In genomic region chr14:28766505-28767238, GRCh38 we compare ENCODE assay signal across 1 cellular context.
A peak's percentile ranks its signal among the peaks of the same experiment; 100 is the strongest.
TF ChIP-seq lines count a peak whose summit lies in the region.

FOXG1 (plus strand) TSS chr14:28766787; CDS start chr14:28767280, 493 bp downstream.

TF ChIP-seq in H1, 55 proteins besides CTCF, POLR2A, EP300 and RAD21 (continued from another document):
- TF ChIP-seq CHD7 (IDR thresholded peaks at IDR 0.05; ENCODE audit: insufficient replicate concordance, low read length): no peak
- TF ChIP-seq E2F6 (IDR thresholded peaks at IDR 0.05): peak; percentile 63
- peak; percentile 0 for TF ChIP-seq KDM4A (IDR thresholded peaks at IDR 0.05; ENCODE audit: low read depth, low read length, severe bottlenecking)
- TF ChIP-seq MAX (IDR thresholded peaks at IDR 0.05): peak; percentile 86
- TF ChIP-seq EGR1 (IDR thresholded peaks at IDR 0.05; ENCODE audit: borderline replicate concordance, low read depth, low read length): no peak; the same call in 1 of the 2 replicates
- peak; percentile 69; the same call in 1 of the 2 replicates for TF ChIP-seq CHD2 (IDR thresholded peaks at IDR 0.05; ENCODE audit: low read length)
